In the genomic region with DNA sequence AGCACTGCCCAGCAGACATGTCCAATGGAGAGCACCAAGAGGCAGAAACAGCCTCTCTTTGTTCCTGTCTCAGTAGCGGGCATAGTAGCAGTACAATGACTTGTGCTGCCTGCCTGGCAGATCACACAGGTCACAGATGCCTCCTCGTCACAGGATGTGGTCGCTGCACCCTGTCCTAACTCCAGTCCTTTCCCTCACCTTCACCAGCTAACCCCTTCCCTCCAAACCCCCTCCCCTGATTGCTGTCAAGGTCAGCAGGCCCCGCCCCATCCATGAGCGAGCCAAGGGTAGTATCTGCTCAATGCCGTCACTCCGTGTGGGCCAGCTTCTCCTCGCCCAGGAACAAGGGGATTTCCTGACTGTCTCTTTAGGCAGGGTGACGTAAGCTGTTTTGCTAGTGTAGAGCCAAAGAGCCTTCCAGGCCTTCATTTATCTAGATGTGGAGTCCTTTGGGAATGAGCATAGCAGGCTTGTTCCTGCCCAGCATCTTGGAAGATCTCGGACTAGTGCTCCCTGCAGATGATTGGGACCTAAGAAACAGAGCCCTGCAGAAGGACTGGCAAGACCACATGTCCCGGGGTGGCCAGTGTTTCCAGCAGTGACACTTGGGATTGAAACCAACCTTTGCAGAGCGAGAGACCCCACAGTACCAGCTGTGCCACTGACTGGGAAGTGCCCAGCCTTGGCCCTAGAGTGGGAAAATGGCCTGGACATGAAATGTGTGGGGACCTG, we compare ENCODE assay signal across 8 cellular contexts.
A peak's percentile ranks its signal among the peaks of the same experiment; 100 is the strongest.
DNase-seq lines count a peak whose midpoint lies in the region; ATAC-seq and TF ChIP-seq lines count a peak whose summit lies in the region.

No MANE protein-coding gene starts in this region.

- peak overlapping the region; percentile 99 for H3K27ac Mint-ChIP-seq in T-helper 1 cell treated with Interleukin-12 subunit alpha and Interleukin-12 subunit beta and Interleukin-4 antibody, amounts not matched to agents 30 μg/mL and 1 μg/mL, for 36 hours
- peak overlapping the region; percentile 79 for H3K27ac Mint-ChIP-seq in activated naive CD8-positive, alpha-beta T cell treated with anti-CD3 and anti-CD28 coated beads, Interleukin-2, amount 50 U/mL, for 24 hours

- no peaks in the 10 kb centered on the region for H4K20me1 ChIP-seq in PC-9 (ENCODE audit: insufficient read depth)

- H3K9me3 Mint-ChIP-seq in T-helper 1 cell treated with Interleukin-12 subunit alpha and Interleukin-12 subunit beta and Interleukin-4 antibody, amounts not matched to agents 30 μg/mL and 1 μg/mL, for 36 hours = no peaks in the 10 kb centered on the region
- no peaks in the 10 kb centered on the region for H3K9me3 Mint-ChIP-seq in activated naive CD8-positive, alpha-beta T cell treated with anti-CD3 and anti-CD28 coated beads, Interleukin-2, amount 50 U/mL, for 24 hours

- no peak for TF ChIP-seq CTCF in PC-9 (conservative IDR thresholded peaks at IDR 0.05)

- no peaks in the 10 kb centered on the region for H3K79me2 ChIP-seq in PC-9 (ENCODE audit: low read depth)

- H3K36me3 Mint-ChIP-seq in T-helper 1 cell treated with Interleukin-12 subunit alpha and Interleukin-12 subunit beta and Interleukin-4 antibody, amounts not matched to agents 30 μg/mL and 1 μg/mL, for 36 hours (ENCODE audit: low read depth) = peaks cover 2% of the 10 kb centered on the region
- H3K36me3 Mint-ChIP-seq in activated naive CD8-positive, alpha-beta T cell treated with anti-CD3 and anti-CD28 coated beads, Interleukin-2, amount 50 U/mL, for 24 hours (ENCODE audit: low read depth) = no peaks in the 10 kb centered on the region

- no peak overlapping the region for H3K4me2 ChIP-seq in PC-9

- H3K9me2 ChIP-seq in PC-9 (ENCODE audit: insufficient read depth) = no peaks in the 10 kb centered on the region

- H3K27me3 Mint-ChIP-seq in T-helper 1 cell treated with Interleukin-12 subunit alpha and Interleukin-12 subunit beta and Interleukin-4 antibody, amounts not matched to agents 30 μg/mL and 1 μg/mL, for 36 hours (ENCODE audit: low read depth) = peaks cover 27% of the 10 kb centered on the region
- H3K27me3 Mint-ChIP-seq in activated naive CD8-positive, alpha-beta T cell treated with anti-CD3 and anti-CD28 coated beads, Interleukin-2, amount 50 U/mL, for 24 hours = peaks cover 2% of the 10 kb centered on the region

- ATAC-seq in activated naive CD8-positive, alpha-beta T cell treated with anti-CD3 and anti-CD28 coated beads, Interleukin-2, amount 50 U/mL, for 24 hours = peak; percentile 86
- ATAC-seq in GM19455 (IDR thresholded peaks at IDR 0.05; ENCODE audit: unreplicated experiment) = no peak

- intact Hi-C loops in PC-9 (cut with micrococcal nuclease; ENCODE audit: unreplicated experiment) = no loop called here

- CTCF ChIA-PET in PC-9 (lab: Charles Lee) = no interaction called here

- peaks cover 55% of the 10 kb centered on the region for H3K27me3 ChIP-seq in PC-9 (ENCODE audit: insufficient read depth, low read depth)

- no peak overlapping the region for H3K27ac ChIP-seq in PC-9

- DNase-seq in GM19240 (ENCODE audit: insufficient read length, low spot score) (peak; percentile 46), inferior parietal cortex (ENCODE audit: extremely low spot score) (peak; percentile 44), PC-9 (no peak), DMS153 treated with DMSO at 0.1 percent for 48 hours (lab: John Stamatoyannopoulos, UW; ENCODE audit: unreplicated experiment) (no peak)
- DNase-seq in activated naive CD8-positive, alpha-beta T cell treated with anti-CD3 and anti-CD28 coated beads, Interleukin-2, amount 50 U/mL, for 24 hours = peak; percentile 75
- DNase-seq in stimulated activated CD8-positive, alpha-beta memory T cell treated with anti-CD3 and anti-CD28 coated beads, Interleukin-12 subunit alpha, Interleukin-12 subunit beta, amount 100 ng/mL, for 1 hour (ENCODE audit: low read depth) = peak; percentile 64

- H3F3A ChIP-seq in PC-9 (ENCODE audit: insufficient read depth, low read depth) = no peaks in the 10 kb centered on the region

- H3K4me3 Mint-ChIP-seq in T-helper 1 cell treated with Interleukin-12 subunit alpha and Interleukin-12 subunit beta and Interleukin-4 antibody, amounts not matched to agents 30 μg/mL and 1 μg/mL, for 36 hours = peak overlapping the region; percentile 84
- peak overlapping the region; percentile 65 for H3K4me3 Mint-ChIP-seq in activated naive CD8-positive, alpha-beta T cell treated with anti-CD3 and anti-CD28 coated beads, Interleukin-2, amount 50 U/mL, for 24 hours

- H3K4me1 Mint-ChIP-seq in T-helper 1 cell treated with Interleukin-12 subunit alpha and Interleukin-12 subunit beta and Interleukin-4 antibody, amounts not matched to agents 30 μg/mL and 1 μg/mL, for 36 hours (ENCODE audit: low read depth) = peaks cover 39% of the 10 kb centered on the region
- H3K4me1 Mint-ChIP-seq in activated naive CD8-positive, alpha-beta T cell treated with anti-CD3 and anti-CD28 coated beads, Interleukin-2, amount 50 U/mL, for 24 hours = peaks cover 87% of the 10 kb centered on the region

- POLR2A ChIA-PET in PC-9 (lab: Charles Lee; ENCODE audit: unreplicated experiment) = no interaction called here

- no peaks in the 10 kb centered on the region for H3K36me3 ChIP-seq in PC-9 (ENCODE audit: low read depth)

- no peak overlapping the region for H3K4me3 ChIP-seq in PC-9

- no peaks in the 10 kb centered on the region for H3K4me1 ChIP-seq in PC-9 (replicated peaks; ENCODE audit: insufficient read depth)

- H2AFZ ChIP-seq in PC-9 = no peak overlapping the region

- H3K9me3 ChIP-seq in PC-9 (ENCODE audit: insufficient read depth, low read depth) = no peaks in the 10 kb centered on the region

- BruUV-seq in PC-9 (replicated peaks; lab: Mats Ljungman, UMichigan) = no TSS peak

Comparison
In these comparisons a context has a peak if more than half of its experiments do, and no peak if none do; other contexts are left out.
1. DNase-seq: peak in GM19240 (single experiment), activated naive CD8-positive, alpha-beta T cell treated with anti-CD3 and anti-CD28 coated beads, Interleukin-2, amount 50 U/mL, for 24 hours (single experiment), inferior parietal cortex (single experiment) and stimulated activated CD8-positive, alpha-beta memory T cell treated with anti-CD3 and anti-CD28 coated beads, Interleukin-12 subunit alpha, Interleukin-12 subunit beta, amount 100 ng/mL, for 1 hour (single experiment); none in PC-9 (0 of 2) and DMS153 treated with DMSO at 0.1 percent for 48 hours (single experiment).